26 cellular contexts compared by ENCODE assay signal in genomic region chr20:54525906-54526596, GRCh38. TPM values are rescaled to one million over a fixed set of nuclear protein-coding genes. Genes with fewer than 3 reads are reported as not detected.
DNase-seq lines count a peak whose midpoint lies in the region; ATAC-seq and TF ChIP-seq lines count a peak whose summit lies in the region.
"Had no signal": no experiment of that assay in that cellular context is flagged by ENCODE, and none has a peak within 500 bp of the region (broad histone marks: within the 10 kb centered on the region; RNA-seq: fewer than 3 reads in every experiment).

No MANE protein-coding gene starts in this region.

- H3K9ac ChIP-seq in fibroblast of lung (ENCODE audit: insufficient read depth, low read length), result no peak overlapping the region
- H3K9ac ChIP-seq: BLaER1 treated with 17β-estradiol and CSF1 and Interleukin-3, amounts not matched to agents 10 nM and 100 nM had no signal

- H3K4me1 Mint-ChIP-seq in nephron progenitor cell, result peaks cover 27% of the 10 kb centered on the region
- H3K4me1 Mint-ChIP-seq: activated CD4-positive, alpha-beta T cell treated with anti-CD3 and anti-CD28 coated beads for 36 hours; stimulated activated naive CD8-positive, alpha-beta T cell treated with anti-CD3 and anti-CD28 coated beads, Interleukin-15, amount 100 ng/mL, for 72 hours had no signal

- intact Hi-C loops in right cardiac atrium (cut with DNase I), result no loop called here
- intact Hi-C loops in Right ventricle myocardium superior (cut with DNase I), result no loop called here

- TF ChIP-seq CTCF in fibroblast of lung (conservative IDR thresholded peaks at IDR 0.05 in 1 of 2, IDR thresholded peaks at IDR 0.05 in 1 of 2; ENCODE audit: low read depth in 1 of 2, low read length in 2 of 2) (no peak), nephron progenitor cell (IDR thresholded peaks at IDR 0.05) (no peak)

- DNase-seq in right cardiac atrium, result no peak
- no peak for DNase-seq in Right ventricle myocardium superior
- peak in 1 of 2 donors; percentile 53 for DNase-seq in fibroblast of lung (ENCODE audit: low read depth in 2 of 2)
- no peak for DNase-seq in nephron progenitor cell
- DNase-seq in SHP77 (lab: John Stamatoyannopoulos, UW), result no peak
- DNase-seq in NCI-H1417 (lab: John Stamatoyannopoulos, UW), result no peak
- DNase-seq in mesenteric fat pad (ENCODE audit: low spot score), result no peak
- DNase-seq: ACHN; activated CD4-positive, alpha-beta T cell treated with anti-CD3 and anti-CD28 coated beads for 36 hours; activated naive CD4-positive, alpha-beta T cell treated with anti-CD3 and anti-CD28 coated beads for 36 hours; activated T-cell treated with anti-CD3 and anti-CD28 coated beads, Interleukin-2, amount 50 U/mL, for 48 hours; dorsolateral prefrontal cortex; kidney glomerular epithelial cell; midbrain; NCI-H1092 treated with DMSO at 0.1 percent for 48 hours; NCI-H2029 treated with DMSO at 0.1 percent for 48 hours; NCI-H345; NCI-H82; OCI-M1; SHP77 treated with DMSO at 0.1 percent for 48 hours; stimulated activated naive CD8-positive, alpha-beta T cell treated with anti-CD3 and anti-CD28 coated beads, Interleukin-15, amount 100 ng/mL, for 72 hours; T-helper 1 cell; tibial artery had no signal

- H3K36me3 ChIP-seq in fibroblast of lung (ENCODE audit: control insufficient read depth, insufficient read depth, low read length), result no peaks in the 10 kb centered on the region
- H3K36me3 ChIP-seq: BLaER1 treated with 17β-estradiol and CSF1 and Interleukin-3, amounts not matched to agents 10 nM and 100 nM; tibial artery had no signal

- H3K9me3 Mint-ChIP-seq in nephron progenitor cell, result peaks cover 28% of the 10 kb centered on the region
- H3K9me3 Mint-ChIP-seq: activated naive CD4-positive, alpha-beta T cell treated with anti-CD3 and anti-CD28 coated beads for 36 hours had no signal

- H3K27ac ChIP-seq in right cardiac atrium (ENCODE audit: low read length) (peak overlapping the region; percentile 48), fibroblast of lung (ENCODE audit: insufficient read depth, low read length) (no peak overlapping the region)
- H3K27ac ChIP-seq: epithelial cell of prostate, tibial artery had no signal

- H3K27ac Mint-ChIP-seq in nephron progenitor cell, result peak overlapping the region; percentile 12
- H3K27ac Mint-ChIP-seq: activated CD4-positive, alpha-beta T cell treated with anti-CD3 and anti-CD28 coated beads for 36 hours; activated naive CD4-positive, alpha-beta T cell treated with anti-CD3 and anti-CD28 coated beads for 36 hours; stimulated activated naive CD8-positive, alpha-beta T cell treated with anti-CD3 and anti-CD28 coated beads, Interleukin-15, amount 100 ng/mL, for 72 hours had no signal

- H3K36me3 Mint-ChIP-seq in nephron progenitor cell (ENCODE audit: low read depth), result no peaks in the 10 kb centered on the region

- H3K27me3 ChIP-seq in right cardiac atrium (ENCODE audit: control insufficient read depth, insufficient read depth) (no peaks in the 10 kb centered on the region), fibroblast of lung (ENCODE audit: control insufficient read depth, insufficient read depth, low read length) (no peaks in the 10 kb centered on the region)
- H3K27me3 ChIP-seq: BLaER1 treated with 17β-estradiol and CSF1 and Interleukin-3, amounts not matched to agents 10 nM and 100 nM; tibial artery had no signal

- H3K4me3 Mint-ChIP-seq in nephron progenitor cell, result no peak overlapping the region
- H3K4me3 Mint-ChIP-seq: activated CD4-positive, alpha-beta T cell treated with anti-CD3 and anti-CD28 coated beads for 36 hours; activated naive CD4-positive, alpha-beta T cell treated with anti-CD3 and anti-CD28 coated beads for 36 hours; stimulated activated naive CD8-positive, alpha-beta T cell treated with anti-CD3 and anti-CD28 coated beads, Interleukin-15, amount 100 ng/mL, for 72 hours had no signal

- H3K9me3 ChIP-seq in right cardiac atrium (ENCODE audit: control insufficient read depth, low read length) (no peaks in the 10 kb centered on the region), fibroblast of lung (ENCODE audit: control insufficient read depth, insufficient read depth, low read depth, low read length) (no peaks in the 10 kb centered on the region)
- H3K9me3 ChIP-seq: tibial artery had no signal

- H3K4me3 ChIP-seq in right cardiac atrium (ENCODE audit: low read length), result no peak overlapping the region
- peak overlapping the region in 1 of 4 experiments; percentile 2 for H3K4me3 ChIP-seq in fibroblast of lung (replicated peaks in 1 of 4; ENCODE audit: control extremely low read depth in 1 of 4, insufficient read depth in 1 of 4, low read depth in 3 of 4, low read length in 4 of 4)
- H3K4me3 ChIP-seq: BLaER1 treated with 17β-estradiol and CSF1 and Interleukin-3, amounts not matched to agents 10 nM and 100 nM; tibial artery had no signal

- WGBS in right cardiac atrium, result 39% methylated on average over 6 of the region's 6 CpGs

- H2AFZ ChIP-seq in fibroblast of lung (ENCODE audit: low read length), result peak overlapping the region; percentile 7

- no peaks in the 10 kb centered on the region for H4K20me1 ChIP-seq in fibroblast of lung (ENCODE audit: control insufficient read depth, extremely low read depth, insufficient read depth, low read length)
- H4K20me1 ChIP-seq: BLaER1 treated with 17β-estradiol and CSF1 and Interleukin-3, amounts not matched to agents 10 nM and 100 nM had no signal

- peaks cover 10% of the 10 kb centered on the region for H3K27me3 Mint-ChIP-seq in nephron progenitor cell (ENCODE audit: low read depth, poor library complexity)

- ATAC-seq in right cardiac atrium (no peak), Right ventricle myocardium superior (ENCODE audit: poor library complexity) (no peak), GM19324 (IDR thresholded peaks at IDR 0.05; ENCODE audit: low FRiP score, unreplicated experiment) (no peak)
- ATAC-seq: activated CD4-positive, alpha-beta T cell treated with anti-CD3 and anti-CD28 coated beads for 36 hours; stimulated activated naive CD8-positive, alpha-beta T cell treated with anti-CD3 and anti-CD28 coated beads, Interleukin-15, amount 100 ng/mL, for 72 hours had no signal

- H3K79me2 ChIP-seq in fibroblast of lung (ENCODE audit: control insufficient read depth, insufficient read depth, low read length), result no peaks in the 10 kb centered on the region

- peak overlapping the region; percentile 56 for H3K4me2 ChIP-seq in fibroblast of lung (ENCODE audit: extremely low read depth, insufficient read depth, low read length)

- peaks cover 6% of the 10 kb centered on the region for H3K4me1 ChIP-seq in right cardiac atrium (ENCODE audit: control insufficient read depth, insufficient read depth, low read length)
- no peaks in the 10 kb centered on the region for H3K4me1 ChIP-seq in fibroblast of lung (ENCODE audit: control insufficient read depth, extremely low read depth, insufficient read depth, low read length)
- H3K4me1 ChIP-seq: tibial artery had no signal

RNA-seq across cellular contexts. Expression of gene DOK5, which starts 50.7 kb away (rescaled TPM):
- total RNA-seq in right cardiac atrium (10 to 100 TPM; 10.6 to 20.2 (median 16.6) TPM), Right ventricle myocardium superior (2.9 TPM), fibroblast of lung (16.9 and 19.2 TPM in 2 replicates), mesenteric fat pad (4.6 TPM)
- polyA plus RNA-seq in right cardiac atrium (12.9 TPM), fibroblast of lung (13.5 and 25.4 TPM in 2 replicates)
- 14.7 and 27.0 TPM in 2 replicates for polyA plus RNA-seq in fibroblast of lung (2012)
- 5.3 and 8.5 TPM in 2 replicates for polyA minus RNA-seq in fibroblast of lung (ENCODE audit: low replicate concordance)
